Comparison of ENCODE assay signal across 13 cellular contexts in the genomic region with DNA sequence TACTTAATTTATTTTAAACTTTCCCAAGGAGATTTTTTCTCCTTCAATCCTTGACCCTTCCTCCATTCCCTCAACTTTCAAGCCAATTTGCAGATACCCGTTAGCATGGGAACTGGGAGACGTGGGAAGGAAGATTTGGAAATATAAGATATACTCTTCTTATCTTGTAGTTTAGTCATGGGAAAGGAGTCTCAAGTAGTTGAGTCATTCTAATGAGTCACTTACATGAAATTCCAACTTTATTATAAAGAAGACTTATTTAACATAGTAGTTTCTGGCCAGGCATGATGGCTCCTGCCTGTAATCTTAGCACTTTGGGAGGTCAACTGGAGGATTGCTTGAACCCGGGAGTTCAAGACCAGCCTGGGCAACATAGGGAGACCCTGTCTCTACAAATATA.
DNase-seq lines count a peak whose midpoint lies in the region; ATAC-seq, FAIRE-seq and TF ChIP-seq lines count a peak whose summit lies in the region.
"Had no signal": no experiment of that assay in that cellular context is flagged by ENCODE, and none has a peak within 500 bp of the region (broad histone marks: within the 10 kb centered on the region; RNA-seq: fewer than 3 reads in every experiment).

No MANE protein-coding gene starts in this region.

- FAIRE-seq in H54 (lab: Jason Lieb, UNC): no peak
- FAIRE-seq in urothelium cell line (lab: Jason Lieb, UNC): no peak

- ATAC-seq in foreskin keratinocyte (peak; percentile 97), GM19452 (IDR thresholded peaks at IDR 0.05; ENCODE audit: unreplicated experiment) (no peak), GM19351 (IDR thresholded peaks at IDR 0.05; ENCODE audit: unreplicated experiment) (no peak)
- ATAC-seq: activated T-cell treated with anti-CD3 and anti-CD28 coated beads, Interleukin-2, amount 50 U/mL, for 72 hours; gastrocnemius medialis had no signal

- no peak for TF ChIP-seq POLR2A in H54 (IDR thresholded peaks at IDR 0.05; ENCODE audit: low read depth, low read length)

- DNase-seq in H54 (ENCODE audit: insufficient read length, low spot score) (peak; percentile 26), SW480 (ENCODE audit: low spot score) (peak; percentile 25), foreskin keratinocyte (peak; percentile 76 to 88), urothelium cell line (ENCODE audit: low spot score) (peak; percentile 54), inferior parietal cortex (ENCODE audit: extremely low spot score) (no peak)
- DNase-seq: activated CD4-positive, alpha-beta T cell treated with anti-CD3 and anti-CD28 coated beads for 1 hour; activated T-cell treated with anti-CD3 and anti-CD28 coated beads, Interleukin-2, amount 50 U/mL, for 72 hours; DND-41; gastrocnemius medialis; NCI-H1048; NCI-H526 treated with DMSO at 0.1 percent for 48 hours had no signal

- peak overlapping the region; percentile 73 for H3K27ac ChIP-seq in foreskin keratinocyte
- H3K27ac ChIP-seq: gastrocnemius medialis had no signal

- no peaks in the 10 kb centered on the region for H3K27me3 ChIP-seq in foreskin keratinocyte
- H3K27me3 ChIP-seq: gastrocnemius medialis had no signal

- no peak for TF ChIP-seq CTCF in foreskin keratinocyte (conservative IDR thresholded peaks at IDR 0.05)

- peaks cover 21% of the 10 kb centered on the region for H3K4me1 ChIP-seq in foreskin keratinocyte
- H3K4me1 ChIP-seq: gastrocnemius medialis had no signal
